Comparison of ENCODE assay signal across 8 cellular contexts in genomic region chr3:101573449-101574387, GRCh38. TPM values are rescaled to one million over a fixed set of nuclear protein-coding genes. Genes with fewer than 3 reads are reported as not detected.
DNase-seq lines count a peak whose midpoint lies in the region; ATAC-seq and TF ChIP-seq lines count a peak whose summit lies in the region.

Gene PCNP (plus strand): TSS chr3:101574180. CDS start chr3:101574216, 36 bp downstream.

- H3K4me3 ChIP-seq in DOHH2 (ENCODE audit: low read length): peak within 1 kb of the TSS; percentile 91
- peak within 1 kb of the TSS; percentile 89 for H3K4me3 ChIP-seq in naive thymus-derived CD4-positive, alpha-beta T cell (ENCODE audit: low read length)

- H3F3A ChIP-seq in DOHH2 (ENCODE audit: control insufficient read depth, insufficient read depth): peaks cover 15% of the 10 kb centered on the region

- H3K36me3 Mint-ChIP-seq in naive thymus-derived CD4-positive, alpha-beta T cell: peaks cover 7 to 16% (median 10%) of the 10 kb centered on the region in 5 donors

- TF ChIP-seq CTCF in DOHH2 (IDR thresholded peaks at IDR 0.05; ENCODE audit: low read depth, low read length, poor library complexity, severe bottlenecking): peak; percentile 87

- POLR2A ChIA-PET in naive thymus-derived CD4-positive, alpha-beta T cell (lab: Charles Lee): interaction anchor here (0.6 to 5.0 kb wide), 31 partner anchors 9 to 1313 kb away, joined by 3 to 73 read pairs (median 5); partner anchors contain the start of genes NFKBIZ, NXPE3, RPL24 and SENP7

- no peaks in the 10 kb centered on the region for H3K27me3 ChIP-seq in DOHH2 (ENCODE audit: control insufficient read depth, low read length)
- no peaks in the 10 kb centered on the region for H3K27me3 ChIP-seq in naive thymus-derived CD4-positive, alpha-beta T cell (ENCODE audit: control insufficient read depth in 2 of 2, insufficient read depth in 2 of 2, low read length in 2 of 2)

- H3K36me3 ChIP-seq in DOHH2 (ENCODE audit: control insufficient read depth, low read length): peaks cover 37% of the 10 kb centered on the region
- peaks cover 0 to 5% (median 0%) of the 10 kb centered on the region in 3 experiments for H3K36me3 ChIP-seq in naive thymus-derived CD4-positive, alpha-beta T cell (ENCODE audit: control insufficient read depth in 2 of 3, insufficient read depth in 3 of 3, low read length in 3 of 3)

- H3K9me3 Mint-ChIP-seq in naive thymus-derived CD4-positive, alpha-beta T cell: no peaks in the 10 kb centered on the region

- peaks cover 18% of the 10 kb centered on the region; the same call in 1 of the 2 replicates for H4K20me1 ChIP-seq in DOHH2 (ENCODE audit: control insufficient read depth, insufficient read depth, low read depth, low read length)

- H3K4me1 Mint-ChIP-seq in naive thymus-derived CD4-positive, alpha-beta T cell: peaks cover 31 to 85% (median 72%) of the 10 kb centered on the region in 7 donors

- H3K4me2 ChIP-seq in DOHH2 (ENCODE audit: low read length): peak within 1 kb of the TSS; percentile 76

- H3K4me3 Mint-ChIP-seq in naive thymus-derived CD4-positive, alpha-beta T cell: peak within 1 kb of the TSS; percentile 91 to 100 (median 95)

- no peaks in the 10 kb centered on the region for H3K9me3 ChIP-seq in DOHH2 (ENCODE audit: control insufficient read depth, insufficient read depth, low read length)
- no peaks in the 10 kb centered on the region for H3K9me3 ChIP-seq in naive thymus-derived CD4-positive, alpha-beta T cell (ENCODE audit: control insufficient read depth in 2 of 3, low read length in 3 of 3)

- CTCF ChIA-PET in naive thymus-derived CD4-positive, alpha-beta T cell (lab: Charles Lee): interaction anchor here (0.6 to 1.6 kb wide), 8 partner anchors 10 to 983 kb away, joined by 3 to 5 read pairs (median 3); partner anchors contain the start of gene TRMT10C

- H3K27ac ChIP-seq in DOHH2 (ENCODE audit: low read depth, low read length): peak within 1 kb of the TSS; percentile 63
- peak within 1 kb of the TSS; percentile 95 for H3K27ac ChIP-seq in naive thymus-derived CD4-positive, alpha-beta T cell (ENCODE audit: low read depth, low read length)

- peaks cover 0 to 2% (median 0%) of the 10 kb centered on the region in 5 donors for H3K27me3 Mint-ChIP-seq in naive thymus-derived CD4-positive, alpha-beta T cell

- peaks cover 52% of the 10 kb centered on the region for H3K79me2 ChIP-seq in DOHH2 (ENCODE audit: control insufficient read depth, low read length)

- intact Hi-C loops in naive thymus-derived CD4-positive, alpha-beta T cell (cut with micrococcal nuclease): loop anchor here (1.0 to 10.0 kb wide), 19 partner anchors 12 to 1313 kb away; partner anchors contain the start of genes CEP97 (in 2 of the 2), LNP1 (in 2 of the 2), NFKBIZ (in 2 of the 2) and NXPE3 (in 2 of the 2)

- H3K27ac Mint-ChIP-seq in naive thymus-derived CD4-positive, alpha-beta T cell: peak within 1 kb of the TSS; percentile 92 to 99 (median 98)

- peak; percentile 88 for ATAC-seq in GM21825 (IDR thresholded peaks at IDR 0.05; ENCODE audit: unreplicated experiment)
- ATAC-seq in naive thymus-derived CD4-positive, alpha-beta T cell: peak; percentile 91

- H3K4me1 ChIP-seq in DOHH2 (ENCODE audit: control insufficient read depth, low read length): peaks cover 39% of the 10 kb centered on the region
- peaks cover 33 to 52% of the 10 kb centered on the region in 2 donors for H3K4me1 ChIP-seq in naive thymus-derived CD4-positive, alpha-beta T cell (ENCODE audit: control insufficient read depth in 2 of 2, insufficient read depth in 2 of 2, low read length in 2 of 2)

- DNase-seq in Kasumi-1 (lab: John Stamatoyannopoulos, UW): peak; percentile 97 to 98
- DNase-seq in RPMI7951 (ENCODE audit: low read depth): peak; percentile 99
- DNase-seq in activated T-helper 1 cell treated with anti-CD3 and anti-CD28 coated beads, Interleukin-2, amount 50 U/mL, for 16 hours (ENCODE audit: low read depth in 1 of 2, low spot score in 1 of 2): peak; percentile 97 to 98
- peak; percentile 99 for DNase-seq in fibroblast of gingiva (ENCODE audit: low read depth)
- DNase-seq in naive thymus-derived CD4-positive, alpha-beta T cell: peak; percentile 95 to 99 (median 98)
- DNase-seq in stimulated activated naive CD4-positive, alpha-beta T cell (lab: John Stamatoyannopoulos, UW): peak; percentile 96 to 99 (median 98)

- H3K9me2 ChIP-seq in DOHH2 (replicated peaks; ENCODE audit: control insufficient read depth, low read length): no peaks in the 10 kb centered on the region

RNA-seq across cellular contexts. Expression of gene PCNP, which starts in this region (rescaled TPM):
- 87.7 and 111 TPM in 2 replicates for total RNA-seq in RPMI7951 (2014; rRNA removed; shearing (Covaris generic))
- 100 to 1,000 TPM; 129 to 172 (median 160) TPM for total RNA-seq in naive thymus-derived CD4-positive, alpha-beta T cell
- 100 to 1,000 TPM in 1 of 2 donors, 10 to 100 TPM in 1; 78.2 to 138 TPM for polyA plus RNA-seq in naive thymus-derived CD4-positive, alpha-beta T cell

Comparison
In these comparisons a context has a peak if more than half of its experiments do, and no peak if none do; other contexts are left out.
1. Peak in every context shown above with its lines: DNase-seq, ATAC-seq, H3K4me3 ChIP-seq and H3K27ac ChIP-seq.